ENCODE assay signal across 30 cellular contexts in genomic region chr5:38364825-38365224, GRCh38.
"Had no signal": no experiment of that assay in that cellular context is flagged by ENCODE, and none has a peak within 500 bp of the region (broad histone marks: within the 10 kb centered on the region; RNA-seq: fewer than 3 reads in every experiment).

No MANE protein-coding gene starts in this region.

- H3K4me3 ChIP-seq: adrenal gland, ascending aorta, body of pancreas, breast epithelium, cardiac muscle cell had no signal

- DNase-seq: activated effector memory CD4-positive, alpha-beta T cell treated with anti-CD3 and anti-CD28 coated beads, Interleukin-2, amount 50 U/mL, for 16 hours; activated effector memory CD4-positive, alpha-beta T cell treated with Interleukin-2 at 50 U/mL for 16 hours; activated gamma-delta T cell; activated gamma-delta T cell treated with Interleukin-2 at 50 U/mL for 16 hours; activated naive CD4-positive, alpha-beta T cell; activated naive CD4-positive, alpha-beta T cell treated with anti-CD3 and anti-CD28 coated beads for 36 hours; activated naive CD4-positive, alpha-beta T cell treated with anti-CD3 and anti-CD28 coated beads, Interleukin-2, amount 10 ng/mL, durations not matched to agents 7 days and 5 days; activated naive CD4-positive, alpha-beta T cell treated with anti-CD3 and anti-CD28 coated beads, Interleukin-2, amount 50 U/mL, for 16 hours; activated naive CD4-positive, alpha-beta T cell treated with Interleukin-2 at 50 U/mL for 16 hours; activated naive CD8-positive, alpha-beta T cell treated with anti-CD3 and anti-CD28 coated beads for 36 hours; activated naive CD8-positive, alpha-beta T cell treated with anti-CD3 and anti-CD28 coated beads, Interleukin-2, amount 10 ng/mL, durations not matched to agents 7 days and 5 days; activated naive CD8-positive, alpha-beta T cell treated with anti-CD3 and anti-CD28 coated beads, Interleukin-2, amount 50 U/mL, for 24 hours; activated T-cell treated with anti-CD3 and anti-CD28 coated beads, Interleukin-2, amount 50 U/mL, for 1 hour; activated T-cell treated with anti-CD3 and anti-CD28 coated beads, Interleukin-2, amount 50 U/mL, for 24 hours; activated T-cell treated with anti-CD3 and anti-CD28 coated beads, Interleukin-2, amount 50 U/mL, for 4 hours; activated T-cell treated with anti-CD3 and anti-CD28 coated beads, Interleukin-2, amount 50 U/mL, for 48 hours; activated T-cell treated with anti-CD3 and anti-CD28 coated beads, Interleukin-2, amount 50 U/mL, for 72 hours; adrenal gland; amniotic stem cell; amygdala; anterior cingulate cortex; aorta; body of pancreas; brain microvascular endothelial cell; caudate nucleus; central memory CD4-positive, alpha-beta T cell; cerebellar nuclear complex had no signal

- H3K9me3 ChIP-seq: adrenal gland, ascending aorta, body of pancreas, breast epithelium had no signal

- H3K4me1 ChIP-seq: adrenal gland, ascending aorta, body of pancreas, breast epithelium had no signal

- H3K27ac ChIP-seq: adrenal gland, ascending aorta, body of pancreas, brain microvascular endothelial cell, breast epithelium, cardiac muscle cell had no signal

- H3K36me3 ChIP-seq: adrenal gland, ascending aorta, brain microvascular endothelial cell, breast epithelium, cardiac muscle cell had no signal

- H3K27me3 ChIP-seq: adrenal gland, ascending aorta, brain microvascular endothelial cell, breast epithelium, cardiac muscle cell had no signal
